Comparison of ENCODE assay signal across 25 cellular contexts in the genomic region with DNA sequence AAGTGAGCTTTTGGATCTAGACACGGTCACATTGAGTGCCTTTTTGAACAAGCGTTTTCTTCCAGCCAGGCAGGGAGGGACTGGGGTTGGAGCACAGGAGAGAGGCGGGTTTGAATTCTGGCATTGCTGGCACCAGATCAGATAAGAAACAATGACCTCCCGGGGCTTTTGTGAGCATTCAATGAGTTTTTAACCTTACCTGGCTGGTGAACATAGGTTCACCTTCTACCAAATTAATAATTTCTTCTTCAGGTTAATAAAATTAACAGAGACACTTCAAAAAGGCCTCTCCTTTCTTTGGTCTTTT.
"Had no signal": no experiment of that assay in that cellular context is flagged by ENCODE, and none has a peak within 500 bp of the region (broad histone marks: within the 10 kb centered on the region; RNA-seq: fewer than 3 reads in every experiment).

No MANE protein-coding gene starts in this region.

- ATAC-seq: effector memory CD8-positive, alpha-beta T cell; heart right ventricle; psoas muscle; stimulated activated naive B cell treated with anti-CD40 and anti-IgM and Interleukin-4, amounts not matched to agents 10 μg/mL and 1 μg/mL and 100 μg/mL, for 72 hours; upper lobe of right lung had no signal

- H3K4me3 ChIP-seq: ascending aorta, heart right ventricle, left ventricle myocardium inferior, lung, psoas muscle, right atrium auricular region, stomach, thyroid gland, upper lobe of right lung had no signal

- H3K9me3 ChIP-seq: ascending aorta, heart right ventricle, left ventricle myocardium inferior, psoas muscle, right atrium auricular region, stomach, thyroid gland, upper lobe of right lung had no signal

- DNase-seq: activated CD4-positive, alpha-beta T cell treated with anti-CD3 and anti-CD28 coated beads for 4 hours; activated CD4-positive, alpha-beta T cell treated with anti-CD3 and anti-CD28 coated beads, Interleukin-2, amount 50 U/mL, for 48 hours; activated CD8-positive, alpha-beta memory T cell treated with anti-CD3 and anti-CD28 coated beads for 24 hours; activated effector memory CD4-positive, alpha-beta T cell treated with Interleukin-2 at 50 U/mL for 16 hours; activated naive CD4-positive, alpha-beta T cell treated with Interleukin-2 at 50 U/mL for 16 hours; activated naive CD8-positive, alpha-beta T cell treated with anti-CD3 and anti-CD28 coated beads, Interleukin-2, amount 10 ng/mL, durations not matched to agents 7 days and 5 days; brain microvascular endothelial cell; cortex of kidney; effector memory CD8-positive, alpha-beta T cell; foreskin fibroblast; heart right ventricle; left ventricle myocardium inferior; naive B cell; occipital lobe; psoas muscle; stimulated activated CD4-positive, alpha-beta T cell treated with anti-CD3 and anti-CD28 coated beads, Interleukin-15, amount 100 ng/mL, for 24 hours; stimulated activated CD4-positive, alpha-beta T cell treated with anti-CD3 and anti-CD28 coated beads, Interleukin-2, amount 100 ng/mL, for 24 hours; stimulated activated naive B cell treated with anti-CD40 and anti-IgM and Interleukin-4, amounts not matched to agents 10 μg/mL and 1 μg/mL and 100 μg/mL, for 72 hours; stomach; thyroid gland; upper lobe of right lung had no signal

- H3K27me3 ChIP-seq: ascending aorta, brain microvascular endothelial cell, right atrium auricular region, thyroid gland had no signal

- H3K27ac ChIP-seq: ascending aorta, brain microvascular endothelial cell, left ventricle myocardium inferior, parathyroid adenoma, psoas muscle, right atrium auricular region, stomach, thyroid gland, upper lobe of right lung had no signal

- H3K36me3 ChIP-seq: ascending aorta, brain microvascular endothelial cell, heart right ventricle, left ventricle myocardium inferior, right atrium auricular region, stomach, thyroid gland, upper lobe of right lung had no signal

- H3K9ac ChIP-seq: parathyroid adenoma had no signal

- H2AFZ ChIP-seq: parathyroid adenoma had no signal

- H3K79me2 ChIP-seq: parathyroid adenoma had no signal

- H3K4me1 ChIP-seq: heart right ventricle, left ventricle myocardium inferior, parathyroid adenoma, psoas muscle, right atrium auricular region, stomach, thyroid gland had no signal
